In the genomic region with DNA sequence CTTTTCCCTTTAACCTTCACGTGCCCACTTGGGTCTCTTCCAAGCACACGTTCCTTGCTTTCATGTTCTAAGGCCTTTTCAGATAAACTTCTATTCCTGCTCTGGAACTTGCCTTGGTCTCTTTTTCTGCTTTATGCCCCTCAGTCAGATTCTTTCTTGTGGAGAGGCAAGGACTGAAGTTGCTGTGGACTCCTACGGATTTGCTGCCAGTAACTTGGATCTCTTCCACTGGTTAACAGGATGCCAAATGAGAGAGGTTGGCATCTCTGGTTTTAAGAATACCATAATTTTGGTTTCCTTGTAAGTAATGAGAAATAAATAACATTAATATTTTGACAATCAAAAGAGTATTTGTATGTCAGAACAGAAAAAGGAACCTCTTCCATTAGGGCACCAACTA, we compare ENCODE assay signal across 15 cellular contexts.
"Had no signal": no experiment of that assay in that cellular context is flagged by ENCODE, and none has a peak within 500 bp of the region (broad histone marks: within the 10 kb centered on the region; RNA-seq: fewer than 3 reads in every experiment).

No MANE protein-coding gene starts in this region.

- DNase-seq: activated CD4-positive, alpha-beta T cell treated with anti-CD3 and anti-CD28 coated beads for 1 hour; activated T-cell treated with anti-CD3 and anti-CD28 coated beads for 4 hours; central memory CD4-positive, alpha-beta T cell; cortex of kidney; gastrocnemius medialis; lower lobe of right lung; midbrain; nucleus accumbens; sigmoid colon; stimulated activated CD4-positive, alpha-beta T cell treated with anti-CD3 and anti-CD28 coated beads, Interleukin-4, amount 100 ng/mL, for 24 hours; T-helper 17 cell had no signal

- H3K27ac ChIP-seq: gastrocnemius medialis, lower lobe of right lung, thoracic aorta, VCaP had no signal

- H3K9me3 ChIP-seq: gastrocnemius medialis, lower lobe of right lung, sigmoid colon, thoracic aorta had no signal

- ATAC-seq: gastrocnemius medialis; lower lobe of right lung; stimulated activated effector memory CD8-positive, alpha-beta T cell treated with anti-CD3 and anti-CD28 coated beads, Interleukin-12 subunit alpha, Interleukin-12 subunit beta, amount 100 ng/mL, for 72 hours; T-helper 17 cell had no signal

- H3K4me1 ChIP-seq: gastrocnemius medialis, lower lobe of right lung had no signal

- H3K36me3 ChIP-seq: gastrocnemius medialis, thoracic aorta had no signal

- H3K4me3 ChIP-seq: gastrocnemius medialis, lower lobe of right lung, sigmoid colon, thoracic aorta had no signal

- H3K27me3 ChIP-seq: gastrocnemius medialis, sigmoid colon had no signal

- FAIRE-seq: endometrium had no signal
